Comparison of ENCODE assay signal across 8 cellular contexts in the genomic region with DNA sequence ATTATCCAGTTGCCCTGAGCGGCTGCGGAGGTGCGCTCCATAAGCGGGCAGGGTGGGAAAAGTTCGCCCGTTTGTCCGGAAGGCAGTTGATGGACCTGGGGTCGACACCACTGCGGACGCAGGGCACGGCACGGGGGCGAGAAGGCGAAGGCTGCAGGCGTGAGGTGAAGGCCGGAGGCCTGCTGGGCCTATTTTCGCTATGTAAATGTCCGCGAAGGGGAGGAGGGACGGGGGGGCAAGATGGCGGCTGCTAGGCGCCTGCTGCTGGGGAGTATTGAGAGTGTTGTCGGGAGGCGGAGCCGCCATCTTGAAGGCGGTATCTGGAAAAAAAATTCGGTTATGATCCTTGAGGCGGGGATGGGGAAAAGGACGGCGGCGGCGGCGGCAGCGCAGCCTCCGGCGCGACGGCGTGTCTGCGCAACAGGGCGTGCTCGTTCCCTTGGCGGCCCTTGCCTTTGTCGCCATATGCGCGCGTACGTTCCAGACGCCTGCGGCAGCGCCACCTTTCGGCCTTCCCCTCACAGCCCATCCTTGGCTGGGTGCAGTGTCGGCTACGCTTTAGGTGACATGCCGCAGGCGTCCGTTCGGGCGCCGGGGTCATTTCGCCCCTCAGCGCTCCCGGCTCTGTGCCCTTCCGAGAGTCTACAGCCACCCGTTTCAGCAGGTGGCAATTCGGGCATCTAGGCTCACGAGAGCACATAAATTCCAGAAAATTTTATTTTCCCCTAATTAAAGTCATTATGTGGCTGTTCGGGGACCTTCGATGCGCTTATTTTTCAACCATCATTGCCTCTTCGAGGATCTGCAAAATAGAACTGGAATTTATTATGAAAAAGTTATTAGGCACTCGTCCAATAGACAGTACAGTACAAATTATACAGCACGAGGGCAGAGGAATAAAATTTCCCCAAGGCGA. TPM values are rescaled to one million over a fixed set of nuclear protein-coding genes. Genes with fewer than 3 reads are reported as not detected.
DNase-seq lines count a peak whose midpoint lies in the region; ATAC-seq and TF ChIP-seq lines count a peak whose summit lies in the region.

No MANE protein-coding gene starts in this region.

- ATAC-seq in HG03103 (IDR thresholded peaks at IDR 0.05; ENCODE audit: low read depth, unreplicated experiment) (peak; percentile 72), HG02852 (IDR thresholded peaks at IDR 0.05; ENCODE audit: unreplicated experiment) (no peak)

- H3K4me1 ChIP-seq in endocrine pancreas (ENCODE audit: control insufficient read depth, insufficient read depth, low read length) (no peaks in the 10 kb centered on the region), ovary (ENCODE audit: insufficient read depth) (no peaks in the 10 kb centered on the region)

- TF ChIP-seq EP300 in ovary (IDR thresholded peaks at IDR 0.05) = no peak

- H3K4me3 ChIP-seq in endocrine pancreas (ENCODE audit: control insufficient read depth, insufficient read depth, low read length) (peak overlapping the region; percentile 83), ovary (peak overlapping the region; percentile 9)

- no CpG with 5 or more reads among the region's 74 CpGs for WGBS in ovary, 3 donors

- peak overlapping the region; percentile 60 for H3K9ac ChIP-seq in endocrine pancreas (ENCODE audit: control insufficient read depth, insufficient read depth, low read length)

- no peak overlapping the region for H3K27ac ChIP-seq in ovary

- H3K36me3 ChIP-seq in endocrine pancreas (ENCODE audit: control insufficient read depth, insufficient read depth, low read length) = no peaks in the 10 kb centered on the region
- H3K36me3 ChIP-seq in ovary = no peaks in the 10 kb centered on the region

- H3K9me3 ChIP-seq in endocrine pancreas (ENCODE audit: control insufficient read depth, low read length) (no peaks in the 10 kb centered on the region), ovary (no peaks in the 10 kb centered on the region)

- DNase-seq in Daoy (ENCODE audit: low read depth) (peak; percentile 0), T-helper 2 cell (peak in 4 of 5 experiments; percentile 61 to 95 (median 78)), ovary (no peak), NCI-H82 treated with DMSO at 0.1 percent for 48 hours (lab: John Stamatoyannopoulos, UW; ENCODE audit: unreplicated experiment) (no peak), HT-29 (ENCODE audit: low spot score) (no peak)

- H3K27me3 ChIP-seq in endocrine pancreas (ENCODE audit: control insufficient read depth, insufficient read depth, low read length) (no peaks in the 10 kb centered on the region), ovary (no peaks in the 10 kb centered on the region)

- no peak for TF ChIP-seq POLR2A in ovary (IDR thresholded peaks at IDR 0.05)

- TF ChIP-seq CTCF in ovary (IDR thresholded peaks at IDR 0.05) = no peak

- intact Hi-C loops in ovary (cut with DNase I) = no loop called here

RNA-seq across cellular contexts. Expression of a gene that starts 0.7 kb away (rescaled TPM):
- total RNA-seq in Daoy (2014; rRNA removed; shearing (Covaris generic)) = 0.17 TPM in 1 of 2 replicates, not detected in the other
- total RNA-seq in ovary = under 1 TPM in 1 of 7 donors, not detected in 6; 0.18 TPM
- polyA plus RNA-seq in ovary = not detected
- not detected in 2 replicates for total RNA-seq in HT-29 (2014; rRNA removed; shearing (Covaris generic))

Comparison
In these comparisons a context has a peak if more than half of its experiments do, and no peak if none do; other contexts are left out.
1. DNase-seq: peak in Daoy (single experiment) and T-helper 2 cell (4 of 5); none in ovary (0 of 5), NCI-H82 treated with DMSO at 0.1 percent for 48 hours (single experiment) and HT-29 (single experiment).